8 cellular contexts compared by ENCODE assay signal in the genomic region with DNA sequence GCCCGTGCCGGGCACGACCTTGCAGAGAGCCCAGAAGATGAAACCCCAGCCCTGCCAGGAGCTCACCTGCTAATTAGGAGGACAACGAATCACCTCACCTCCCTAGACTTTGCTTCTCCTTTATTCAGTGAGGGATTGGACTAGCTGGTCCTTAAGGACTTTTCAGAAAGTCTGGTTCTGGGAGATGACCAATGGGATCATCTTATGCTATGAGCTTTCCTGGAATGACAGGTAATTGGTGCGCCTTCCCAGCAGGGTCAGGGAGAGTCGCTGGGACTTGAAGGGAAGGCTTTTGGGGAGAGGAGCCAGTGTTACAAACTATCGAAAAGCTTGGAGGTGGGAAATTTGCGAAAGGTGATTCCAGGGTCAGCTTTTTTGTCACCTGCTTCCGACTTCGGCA.
DNase-seq lines count a peak whose midpoint lies in the region; TF ChIP-seq lines count a peak whose summit lies in the region.
"Not testable (repeated sequence)": the region's sequence is repeated elsewhere in the genome, so short reads cannot be mapped to it uniquely, and the experiment has no call there.

No MANE protein-coding gene starts in this region.

- peak overlapping the region; percentile 89 for H3K27ac Mint-ChIP-seq in activated naive CD8-positive, alpha-beta T cell

- H3K4me1 ChIP-seq in Peyer's patch; osteoblast (ENCODE audit: insufficient read depth, low read length): not testable (repeated sequence)
- H3K4me1 ChIP-seq in transverse colon, result peaks cover 0 to 12% (median 4%) of the 10 kb centered on the region in 4 donors

- not testable (repeated sequence) for H3K9me3 ChIP-seq in KOPT-K1 (ENCODE audit: insufficient read depth, low read length, poor library complexity, severe bottlenecking); Peyer's patch; osteoblast (ENCODE audit: low read depth, low read length); transverse colon

- peak overlapping the region; percentile 97 for H3K4me3 Mint-ChIP-seq in activated naive CD8-positive, alpha-beta T cell

- H3K36me3 Mint-ChIP-seq in activated naive CD8-positive, alpha-beta T cell, result not testable (repeated sequence)

- H3K36me3 ChIP-seq in KOPT-K1 (ENCODE audit: insufficient read depth, low read length); Peyer's patch; kidney epithelial cell (ENCODE audit: control insufficient read depth, insufficient read depth, low read length); osteoblast (ENCODE audit: insufficient read depth, low read length); transverse colon: not testable (repeated sequence)

- WGBS in transverse colon (ENCODE audit: low coverage in 1 of 2), 2 donors, result 13 to 34% methylated on average over 3 to 6 of the region's 10 CpGs

- not testable (repeated sequence) for H4K20me1 ChIP-seq in osteoblast (ENCODE audit: insufficient read depth, low read length)

- H3K9me3 Mint-ChIP-seq in activated naive CD8-positive, alpha-beta T cell (ENCODE audit: low read depth), result not testable (repeated sequence)

- H3K27me3 ChIP-seq in Peyer's patch; kidney epithelial cell (ENCODE audit: control insufficient read depth, insufficient read depth, low read length); osteoblast (ENCODE audit: insufficient read depth, low read length); transverse colon: not testable (repeated sequence)

- in situ Hi-C loops in transverse colon (cut with MboI; ENCODE audit: low pct_ligation_motif_present in 1 of 4, low pct_unique_long_range_greater_than_20kb in 1 of 4, low sequenced_read_pairs in 3 of 4), result not testable (repeated sequence)

- peak overlapping the region; percentile 89 for H2AFZ ChIP-seq in osteoblast (ENCODE audit: low read length)

- not testable (repeated sequence) for TF ChIP-seq CTCF in Peyer's patch (IDR thresholded peaks at IDR 0.05); epithelial cell of esophagus (IDR thresholded peaks at IDR 0.05; ENCODE audit: insufficient read depth, low read depth, low read length, missing control alignments); kidney epithelial cell (IDR thresholded peaks at IDR 0.05; ENCODE audit: insufficient read depth, low read length, poor library complexity, severe bottlenecking); osteoblast (IDR thresholded peaks at IDR 0.05; ENCODE audit: extremely low read depth, low read depth, low read length); transverse colon (IDR thresholded peaks at IDR 0.05)

- H3K27ac ChIP-seq in KOPT-K1 (ENCODE audit: low read depth, low read length, poor library complexity, severe bottlenecking), result peak overlapping the region; percentile 63
- peak overlapping the region in 3 of 4 donors; percentile 42 to 82 (median 72) for H3K27ac ChIP-seq in Peyer's patch
- H3K27ac ChIP-seq in osteoblast (ENCODE audit: low read depth, low read length), result not testable (repeated sequence)
- H3K27ac ChIP-seq in transverse colon, result peak overlapping the region; percentile 74 to 85 (median 78)

- DNase-seq in DMS53 (lab: John Stamatoyannopoulos, UW) (peak; percentile 86), epithelial cell of esophagus (ENCODE audit: low read depth) (peak; percentile 23)
- DNase-seq in Peyer's patch; kidney epithelial cell (ENCODE audit: low read depth); osteoblast (ENCODE audit: insufficient read length, low spot score, missing footprints); transverse colon: not testable (repeated sequence)

- H3K4me2 ChIP-seq in osteoblast (ENCODE audit: insufficient read depth, low read length), result peak overlapping the region; percentile 81

- TF ChIP-seq EP300 in transverse colon (IDR thresholded peaks at IDR 0.05; ENCODE audit: low read depth), result not testable (repeated sequence)

- not testable (repeated sequence) for H3K79me2 ChIP-seq in osteoblast (ENCODE audit: insufficient read depth, low read length)

- intact Hi-C loops in transverse colon (cut with DNase I; ENCODE audit: low total_unique reads), result not testable (repeated sequence)

- TF ChIP-seq POLR2A in Peyer's patch (IDR thresholded peaks at IDR 0.05); transverse colon (IDR thresholded peaks at IDR 0.05): not testable (repeated sequence)

- peak overlapping the region; percentile 30 to 68 (median 56) for H3K4me3 ChIP-seq in Peyer's patch
- peak overlapping the region; percentile 54 for H3K4me3 ChIP-seq in epithelial cell of esophagus (ENCODE audit: low read length)
- H3K4me3 ChIP-seq in kidney epithelial cell (ENCODE audit: low read depth, low read length), result peak overlapping the region; percentile 59
- peak overlapping the region; percentile 78 for H3K4me3 ChIP-seq in osteoblast (ENCODE audit: insufficient read depth, low read length)
- H3K4me3 ChIP-seq in transverse colon, result peak overlapping the region in 3 of 4 donors; percentile 53 to 63 (median 56)

- peaks cover 16% of the 10 kb centered on the region for H3K4me1 Mint-ChIP-seq in activated naive CD8-positive, alpha-beta T cell (ENCODE audit: low read depth)

- not testable (repeated sequence) for H3K27me3 Mint-ChIP-seq in activated naive CD8-positive, alpha-beta T cell
